In genomic region chr5:91296691-91297143, GRCh38 we compare ENCODE assay signal across 15 cellular contexts.
DNase-seq lines count a peak whose midpoint lies in the region; ATAC-seq, FAIRE-seq and TF ChIP-seq lines count a peak whose summit lies in the region.
"Had no signal": no experiment of that assay in that cellular context is flagged by ENCODE, and none has a peak within 500 bp of the region (broad histone marks: within the 10 kb centered on the region; RNA-seq: fewer than 3 reads in every experiment).

No MANE protein-coding gene starts in this region.

- H4K20me1 ChIP-seq in HepG2 (ENCODE audit: insufficient read depth, low read length) = no peaks in the 10 kb centered on the region

- TF ChIP-seq EP300 in HepG2 (IDR thresholded peaks at IDR 0.05; ENCODE audit: low read depth in 2 of 2, low read length in 2 of 2) (no peak), HepG2 (CRISPR knock-in tag; IDR thresholded peaks at IDR 0.05; ENCODE audit: borderline replicate concordance) (no peak)

- no peak for TF ChIP-seq CTCF in HepG2 (CRISPR knock-in tag; IDR thresholded peaks at IDR 0.05)
- TF ChIP-seq CTCF in tibial artery (IDR thresholded peaks at IDR 0.05) = no peak
- TF ChIP-seq CTCF in Caco-2 (IDR thresholded peaks at IDR 0.05; ENCODE audit: insufficient read depth in 1 of 2, low read depth in 1 of 2, low read length in 1 of 2, severe bottlenecking in 1 of 2, unreplicated experiment in 1 of 2) = no peak
- no peak for TF ChIP-seq CTCF in A673 (conservative IDR thresholded peaks at IDR 0.05; ENCODE audit: low read depth, low read length)

- H3K27ac Mint-ChIP-seq in Caco-2 (ENCODE audit: unreplicated experiment) = no peak overlapping the region
- H3K27ac Mint-ChIP-seq: activated CD8-positive, alpha-beta T cell treated with anti-CD3 and anti-CD28 coated beads, Interleukin-2, amount 10 ng/mL, durations not matched to agents 7 days and 5 days; activated naive CD8-positive, alpha-beta T cell treated with anti-CD3 and anti-CD28 coated beads for 36 hours had no signal

- no peak overlapping the region for H3K4me3 Mint-ChIP-seq in Caco-2 (ENCODE audit: unreplicated experiment)
- H3K4me3 Mint-ChIP-seq: activated CD8-positive, alpha-beta T cell treated with anti-CD3 and anti-CD28 coated beads, Interleukin-2, amount 10 ng/mL, durations not matched to agents 7 days and 5 days; activated naive CD8-positive, alpha-beta T cell treated with anti-CD3 and anti-CD28 coated beads for 36 hours had no signal

- no peaks in the 10 kb centered on the region; a peak in 1 of 5 replicates for H3K27me3 ChIP-seq in HepG2 (ENCODE audit: control insufficient read depth in 1 of 2, insufficient read depth in 2 of 2, low read length in 2 of 2)
- H3K27me3 ChIP-seq in tibial artery = no peaks in the 10 kb centered on the region
- no peaks in the 10 kb centered on the region for H3K27me3 ChIP-seq in Caco-2 (replicated peaks; ENCODE audit: control insufficient read depth, insufficient read depth, low read length)
- no peaks in the 10 kb centered on the region for H3K27me3 ChIP-seq in A673 (replicated peaks; ENCODE audit: insufficient read depth, low read depth, low read length, poor library complexity)

- CTCF ChIA-PET in HepG2 (lab: Yijun Ruan, JAX; ENCODE audit: low intra/inter-chr PET ratio, low total read pairs) = no interaction called here
- CTCF ChIA-PET in Caco-2 (lab: Charles Lee) = no interaction called here
- CTCF ChIA-PET in A673 (lab: Charles Lee) = no interaction called here

- POLR2A ChIA-PET in HepG2 (lab: Yijun Ruan, JAX) (no interaction called here), Caco-2 (lab: Charles Lee) (no interaction called here), A673 (lab: Charles Lee; ENCODE audit: low non-redundant PET) (no interaction called here)

- H3K79me2 ChIP-seq in HepG2 (ENCODE audit: insufficient read depth, low read length) = no peaks in the 10 kb centered on the region

- H2AFZ ChIP-seq in HepG2 (ENCODE audit: low read length) = no peak overlapping the region

- intact Hi-C loops in HepG2 (cut with micrococcal nuclease; ENCODE audit: unreplicated experiment) (no loop called here), tibial artery (cut with DNase I; ENCODE audit: low total_unique reads) (no loop called here), Caco-2 (cut with micrococcal nuclease; ENCODE audit: unreplicated experiment) (no loop called here), A673 (cut with micrococcal nuclease; ENCODE audit: unreplicated experiment) (no loop called here)

- peak; percentile 70 for DNase-seq in HT-29 (ENCODE audit: low spot score)
- peak; percentile 27 for DNase-seq in dedifferentiated amniotic fluid mesenchymal stem cell (ENCODE audit: extremely low spot score)
- no peak for DNase-seq in HepG2 (ENCODE audit: low spot score)
- peak; percentile 90 to 93 for DNase-seq in tibial artery
- no peak for DNase-seq in Caco-2
- no peak for DNase-seq in Kasumi-1 (lab: John Stamatoyannopoulos, UW)
- DNase-seq in A673 (ENCODE audit: low spot score) = no peak
- DNase-seq: activated CD8-positive, alpha-beta T cell treated with anti-CD3 and anti-CD28 coated beads, Interleukin-2, amount 10 ng/mL, durations not matched to agents 7 days and 5 days; activated naive CD8-positive, alpha-beta T cell treated with anti-CD3 and anti-CD28 coated beads for 36 hours; H7; left colon had no signal

- ATAC-seq in HepG2 (peak; percentile 38; the same call in 2 of the 3 replicates), GM18870 (IDR thresholded peaks at IDR 0.05; ENCODE audit: unreplicated experiment) (no peak)
- ATAC-seq: activated CD8-positive, alpha-beta T cell treated with anti-CD3 and anti-CD28 coated beads, Interleukin-2, amount 10 ng/mL, durations not matched to agents 7 days and 5 days; K562; left colon had no signal

- H3K36me3 ChIP-seq in HepG2 (replicated peaks in 1 of 2; ENCODE audit: control insufficient read depth in 1 of 2, insufficient read depth in 2 of 2, low read length in 2 of 2) = no peaks in the 10 kb centered on the region
- H3K36me3 ChIP-seq in tibial artery = no peaks in the 10 kb centered on the region
- H3K36me3 ChIP-seq in Caco-2 (ENCODE audit: control insufficient read depth, insufficient read depth, low read length) = no peaks in the 10 kb centered on the region
- no peaks in the 10 kb centered on the region for H3K36me3 ChIP-seq in A673 (ENCODE audit: insufficient read depth, low read length, poor library complexity, severe bottlenecking)

- H3K4me1 ChIP-seq in HepG2 (ENCODE audit: insufficient read depth, low read length) (0 out of 2 replicates have a peak, but pooled peaks cover 5% of the 10 kb centered on the region), tibial artery (peaks cover 0 to 18% (median 8%) of the 10 kb centered on the region in 4 donors), Caco-2 (0 out of 2 replicates have a peak, but pooled peaks cover 6% of the 10 kb centered on the region), A673 (ENCODE audit: insufficient read depth, low read length, poor library complexity, severe bottlenecking) (peaks cover 6% of the 10 kb centered on the region)

- H3K4me3 ChIP-seq in HepG2 (replicated peaks in 1 of 3; ENCODE audit: insufficient read depth in 1 of 3, low read depth in 2 of 3, low read length in 3 of 3) (no peak overlapping the region), tibial artery (no peak overlapping the region), Caco-2 (ENCODE audit: low read depth, low read length) (no peak overlapping the region), A673 (ENCODE audit: low read depth, low read length, poor library complexity, severe bottlenecking) (no peak overlapping the region)
- H3K4me3 ChIP-seq: K562, SK-N-MC had no signal

- H3K9me3 Mint-ChIP-seq in Caco-2 (ENCODE audit: unreplicated experiment) = no peaks in the 10 kb centered on the region
- H3K9me3 Mint-ChIP-seq: activated naive CD8-positive, alpha-beta T cell treated with anti-CD3 and anti-CD28 coated beads for 36 hours had no signal

- H3K36me3 Mint-ChIP-seq in Caco-2 (ENCODE audit: insufficient read depth, unreplicated experiment) = no peaks in the 10 kb centered on the region
- H3K36me3 Mint-ChIP-seq: activated naive CD8-positive, alpha-beta T cell treated with anti-CD3 and anti-CD28 coated beads for 36 hours had no signal

- TF ChIP-seq POLR2A in HepG2 (IDR thresholded peaks at IDR 0.05; ENCODE audit: insufficient read depth in 1 of 2, low read depth in 2 of 2, low read length in 2 of 2) = no peak

- H3K9me3 ChIP-seq in HepG2 (ENCODE audit: low read length) (no peaks in the 10 kb centered on the region), tibial artery (no peaks in the 10 kb centered on the region), Caco-2 (no peaks in the 10 kb centered on the region), A673 (ENCODE audit: low read depth, low read length, poor library complexity, severe bottlenecking) (no peaks in the 10 kb centered on the region)

- FAIRE-seq in HepG2 (lab: Jason Lieb, UNC) = no peak
- FAIRE-seq: endometrium, K562 had no signal

- BruUV-seq in HepG2 (replicated peaks; lab: Mats Ljungman, UMichigan) (no TSS peak), Caco-2 (replicated peaks; lab: Mats Ljungman, UMichigan) (no TSS peak), A673 (replicated peaks; lab: Mats Ljungman, UMichigan) (no TSS peak)

- H3K27ac ChIP-seq in HepG2 (ENCODE audit: extremely low read length, insufficient read depth, low read length) = no peak overlapping the region
- peak overlapping the region; percentile 54 to 56 for H3K27ac ChIP-seq in tibial artery
- no peak overlapping the region for H3K27ac ChIP-seq in A673 (ENCODE audit: low read depth, low read length, poor library complexity, severe bottlenecking)
- H3K27ac ChIP-seq: SK-N-MC had no signal

- in situ Hi-C loops in HepG2 (cut with HindIII; ENCODE audit: extremely low pct_ligation_motif_present, low pct_unique_long_range_greater_than_20kb) = no loop called here

- H3K27me3 Mint-ChIP-seq in Caco-2 (ENCODE audit: insufficient read depth, unreplicated experiment) = no peaks in the 10 kb centered on the region
- H3K27me3 Mint-ChIP-seq: activated naive CD8-positive, alpha-beta T cell treated with anti-CD3 and anti-CD28 coated beads for 36 hours had no signal

- 20% methylated on average over 1 of the region's 2 CpGs for WGBS in HepG2 (ENCODE audit: low lambda C conversion rate)

- no peak overlapping the region for H3K4me2 ChIP-seq in HepG2 (ENCODE audit: low read depth, low read length)

- no peak for TF ChIP-seq RAD21 in HepG2 (CRISPR knock-in tag; IDR thresholded peaks at IDR 0.05)

- no peaks in the 10 kb centered on the region for H3K4me1 Mint-ChIP-seq in Caco-2 (ENCODE audit: low read depth, unreplicated experiment)

- H3K9ac ChIP-seq in HepG2 (ENCODE audit: insufficient read depth, low read depth, low read length) = no peak overlapping the region

TF ChIP-seq in HepG2, 621 proteins besides CTCF, POLR2A, EP300 and RAD21:
- no peak for TF ChIP-seq MEIS2 (CRISPR knock-in tag; IDR thresholded peaks at IDR 0.05)
TF ChIP-seq in HepG2: peak in this region for 0.

Comparison
In these comparisons a context has a peak if more than half of its experiments do, and no peak if none do; other contexts are left out.
1. DNase-seq: peak in HT-29 (single experiment), dedifferentiated amniotic fluid mesenchymal stem cell (single experiment) and tibial artery (2 of 2); none in HepG2 (single experiment), Caco-2 (0 of 2), Kasumi-1 (0 of 2) and A673 (single experiment).
2. H3K27ac ChIP-seq: peak in tibial artery (2 of 2); none in HepG2 (single experiment) and A673 (single experiment).